Comparison of ENCODE assay signal across 15 cellular contexts in the genomic region with DNA sequence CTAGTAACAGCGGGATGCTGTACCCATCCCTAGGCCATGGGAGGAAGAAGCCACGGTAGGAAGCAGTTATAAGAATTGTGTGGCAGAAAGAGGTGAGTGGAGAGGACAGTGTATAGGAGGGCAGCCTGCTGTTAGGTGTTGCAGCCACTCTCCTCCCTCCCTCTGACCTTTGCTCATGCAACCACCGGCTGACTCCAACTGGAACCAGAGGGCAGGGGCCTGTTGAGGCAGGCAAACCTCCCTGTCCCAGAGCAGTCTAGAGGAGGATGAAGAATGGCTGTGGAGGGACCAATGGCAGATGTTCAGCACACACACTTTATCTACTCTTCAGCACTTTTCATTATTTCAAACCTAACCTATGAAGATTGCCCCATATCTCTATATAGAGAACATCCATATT. TPM values are rescaled to one million over a fixed set of nuclear protein-coding genes. Genes with fewer than 3 reads are reported as not detected.
DNase-seq lines count a peak whose midpoint lies in the region; ATAC-seq and TF ChIP-seq lines count a peak whose summit lies in the region.
"Had no signal": no experiment of that assay in that cellular context is flagged by ENCODE, and none has a peak within 500 bp of the region (broad histone marks: within the 10 kb centered on the region; RNA-seq: fewer than 3 reads in every experiment).

No MANE protein-coding gene starts in this region.

- H3K27ac Mint-ChIP-seq in activated CD8-positive, alpha-beta T cell treated with anti-CD3 and anti-CD28 coated beads, Interleukin-2, amount 10 ng/mL, durations not matched to agents 7 days and 5 days: no peak overlapping the region

- peaks cover 45% of the 10 kb centered on the region for H3K36me3 ChIP-seq in left ventricle myocardium inferior

- peak overlapping the region; percentile 96 for H3K4me3 Mint-ChIP-seq in activated CD8-positive, alpha-beta T cell treated with anti-CD3 and anti-CD28 coated beads, Interleukin-2, amount 10 ng/mL, durations not matched to agents 7 days and 5 days

- H3K9me3 ChIP-seq in left ventricle myocardium inferior (replicated peaks) (no peaks in the 10 kb centered on the region), right cardiac atrium (ENCODE audit: control insufficient read depth, low read length) (no peaks in the 10 kb centered on the region)
- H3K9me3 ChIP-seq: adrenal gland, HAP-1, MG63 had no signal

- POLR2A ChIA-PET in activated CD8-positive, alpha-beta T cell treated with anti-CD3 and anti-CD28 coated beads, Interleukin-2, amount 10 ng/mL, durations not matched to agents 7 days and 5 days (lab: Charles Lee): no interaction called here

- peaks cover 33% of the 10 kb centered on the region for H3K36me3 Mint-ChIP-seq in activated CD8-positive, alpha-beta T cell treated with anti-CD3 and anti-CD28 coated beads, Interleukin-2, amount 10 ng/mL, durations not matched to agents 7 days and 5 days (ENCODE audit: low read depth)

- peaks cover 47% of the 10 kb centered on the region for H3K4me1 ChIP-seq in left ventricle myocardium inferior
- peaks cover 3% of the 10 kb centered on the region for H3K4me1 ChIP-seq in right cardiac atrium (ENCODE audit: control insufficient read depth, insufficient read depth, low read length)

- H3K27ac ChIP-seq in left ventricle myocardium inferior (replicated peaks): no peak overlapping the region
- no peak overlapping the region for H3K27ac ChIP-seq in right cardiac atrium (ENCODE audit: low read length)
- H3K27ac ChIP-seq: adrenal gland, SK-N-MC had no signal

- ATAC-seq in right cardiac atrium: no peak
- no peak for ATAC-seq in activated CD8-positive, alpha-beta T cell treated with anti-CD3 and anti-CD28 coated beads, Interleukin-2, amount 10 ng/mL, durations not matched to agents 7 days and 5 days
- ATAC-seq in left lobe of liver: peak; percentile 61
- ATAC-seq in GM21619 (IDR thresholded peaks at IDR 0.05; ENCODE audit: unreplicated experiment): no peak

- peaks cover 34% of the 10 kb centered on the region for H3K4me1 Mint-ChIP-seq in activated CD8-positive, alpha-beta T cell treated with anti-CD3 and anti-CD28 coated beads, Interleukin-2, amount 10 ng/mL, durations not matched to agents 7 days and 5 days (ENCODE audit: low read depth)

- H3K27me3 ChIP-seq in left ventricle myocardium inferior (ENCODE audit: low read depth) (no peaks in the 10 kb centered on the region), right cardiac atrium (ENCODE audit: control insufficient read depth, insufficient read depth) (no peaks in the 10 kb centered on the region)
- H3K27me3 ChIP-seq: adrenal gland, MG63 had no signal

- no peaks in the 10 kb centered on the region for H3K9me3 Mint-ChIP-seq in activated CD8-positive, alpha-beta T cell treated with anti-CD3 and anti-CD28 coated beads, Interleukin-2, amount 10 ng/mL, durations not matched to agents 7 days and 5 days (ENCODE audit: insufficient read depth)

- no peaks in the 10 kb centered on the region for H3K27me3 Mint-ChIP-seq in activated CD8-positive, alpha-beta T cell treated with anti-CD3 and anti-CD28 coated beads, Interleukin-2, amount 10 ng/mL, durations not matched to agents 7 days and 5 days (ENCODE audit: low read depth)

- CTCF ChIA-PET in activated CD8-positive, alpha-beta T cell treated with anti-CD3 and anti-CD28 coated beads, Interleukin-2, amount 10 ng/mL, durations not matched to agents 7 days and 5 days (lab: Charles Lee): interaction anchor here (5.4 kb wide), 1 partner anchor 24 kb away, joined by 25 read pairs; no protein-coding TSS in a partner anchor

- WGBS in right cardiac atrium: 84% methylated on average over 3 of the region's 3 CpGs

- peak overlapping the region; percentile 85 for H3K4me3 ChIP-seq in left ventricle myocardium inferior
- H3K4me3 ChIP-seq in right cardiac atrium (ENCODE audit: low read length): no peak overlapping the region
- H3K4me3 ChIP-seq: adrenal gland, HAP-1, MG63, SK-N-MC had no signal

- TF ChIP-seq CTCF in left ventricle myocardium inferior (IDR thresholded peaks at IDR 0.05; ENCODE audit: borderline replicate concordance): no peak

- DNase-seq in left ventricle myocardium inferior (no peak), right cardiac atrium (no peak), left lobe of liver (ENCODE audit: low spot score) (peak; percentile 68), NOMO-1 treated with dmso at 0.1 percent for 144 hours (lab: John Stamatoyannopoulos, UW; ENCODE audit: unreplicated experiment) (no peak), HuH-7 (ENCODE audit: low spot score) (no peak)
- DNase-seq in activated CD8-positive, alpha-beta T cell treated with anti-CD3 and anti-CD28 coated beads, Interleukin-2, amount 10 ng/mL, durations not matched to agents 7 days and 5 days: no peak
- no peak for DNase-seq in activated effector memory CD4-positive, alpha-beta T cell treated with Interleukin-2 at 50 U/mL for 16 hours
- DNase-seq: activated CD4-positive, alpha-beta T cell treated with anti-CD3 and anti-CD28 coated beads for 1 hour; adrenal gland; MG63 had no signal

- intact Hi-C loops in left ventricle myocardium inferior (cut with micrococcal nuclease): no loop called here
- intact Hi-C loops in right cardiac atrium (cut with DNase I): loop anchor here in 1 of 4 donors (10.0 kb wide), 1 partner anchor 76 kb away; no protein-coding TSS in a partner anchor

RNA-seq across cellular contexts. Expression of a gene that starts 2.2 kb away (rescaled TPM):
- total RNA-seq in left ventricle myocardium inferior (6.7 TPM), right cardiac atrium (1 to 10 TPM; 4.5 to 7.9 (median 5.4) TPM), left lobe of liver (9.6 TPM)
- 5.0 TPM for polyA plus RNA-seq in right cardiac atrium
- 10 to 100 TPM; 14.9 to 16.7 TPM for total RNA-seq in activated CD8-positive, alpha-beta T cell treated with anti-CD3 and anti-CD28 coated beads, Interleukin-2, amount 10 ng/mL, durations not matched to agents 7 days and 5 days

RNA-seq across cellular contexts. Expression of a gene that starts 2.4 kb away (rescaled TPM):
- total RNA-seq in left ventricle myocardium inferior (38.7 TPM), right cardiac atrium (10 to 100 TPM; 37.2 to 45.9 (median 43.1) TPM), left lobe of liver (26.4 TPM)
- 27.7 TPM for polyA plus RNA-seq in right cardiac atrium
- 10 to 100 TPM; 69.3 to 77.1 TPM for total RNA-seq in activated CD8-positive, alpha-beta T cell treated with anti-CD3 and anti-CD28 coated beads, Interleukin-2, amount 10 ng/mL, durations not matched to agents 7 days and 5 days

RNA-seq across cellular contexts. Expression of a gene that starts 28.2 kb away (rescaled TPM):
- total RNA-seq in left ventricle myocardium inferior (67.8 TPM), right cardiac atrium (10 to 100 TPM; 13.2 to 25.3 (median 15.8) TPM), left lobe of liver (110 TPM)
- 38.7 TPM for polyA plus RNA-seq in right cardiac atrium
- not detected for total RNA-seq in activated CD8-positive, alpha-beta T cell treated with anti-CD3 and anti-CD28 coated beads, Interleukin-2, amount 10 ng/mL, durations not matched to agents 7 days and 5 days
- total RNA-seq: pulmonary artery endothelial cell had no signal
- polyA plus RNA-seq: BJ had no signal

RNA-seq across cellular contexts. Expression of a gene that starts 36.9 kb away (rescaled TPM):
- total RNA-seq in left ventricle myocardium inferior (1.6 TPM), right cardiac atrium (100 to 1,000 TPM in 1 of 4 donors, 10 to 100 TPM in 2, 1 to 10 TPM in 1; 3.1 to 103 (median 36.3) TPM), left lobe of liver (47,876 TPM)
- polyA plus RNA-seq in right cardiac atrium: 13.2 TPM
- total RNA-seq in activated CD8-positive, alpha-beta T cell treated with anti-CD3 and anti-CD28 coated beads, Interleukin-2, amount 10 ng/mL, durations not matched to agents 7 days and 5 days: not detected
- total RNA-seq: pulmonary artery endothelial cell had no signal
- polyA plus RNA-seq: BJ had no signal

Comparison
In these comparisons a context has a peak if more than half of its experiments do, and no peak if none do; other contexts are left out.
1. RNA of a gene that starts 28.2 kb away (total RNA-seq): 110 TPM in left lobe of liver (single experiment), 67.8 TPM in left ventricle myocardium inferior (single experiment) and 13.2 to 25.3 TPM in right cardiac atrium; not detected in activated CD8-positive, alpha-beta T cell treated with anti-CD3 and anti-CD28 coated beads, Interleukin-2, amount 10 ng/mL, durations not matched to agents 7 days and 5 days; every median in the first group is over 10 times any median in the second.